Comparison of ENCODE assay signal across 20 cellular contexts in genomic region chr9:133883356-133883755, GRCh38.
DNase-seq lines count a peak whose midpoint lies in the region; ATAC-seq and TF ChIP-seq lines count a peak whose summit lies in the region.
"Had no signal": no experiment of that assay in that cellular context is flagged by ENCODE, and none has a peak within 500 bp of the region (broad histone marks: within the 10 kb centered on the region; RNA-seq: fewer than 3 reads in every experiment).

No MANE protein-coding gene starts in this region.

- H3K4me3 Mint-ChIP-seq in MCF 10A (ENCODE audit: unreplicated experiment) (no peak overlapping the region), nephron progenitor cell (no peak overlapping the region)
- no peak overlapping the region for H3K4me3 Mint-ChIP-seq in activated T-helper 17 cell treated with anti-CD3 and anti-CD28 coated beads, Interleukin-2, amount 50 U/mL, for 72 hours
- H3K4me3 Mint-ChIP-seq: activated CD4-positive, alpha-beta T cell treated with anti-CD3 and anti-CD28 coated beads, Interleukin-2, amount 10 ng/mL, durations not matched to agents 7 days and 5 days had no signal

- H3K4me1 Mint-ChIP-seq in MCF 10A (ENCODE audit: insufficient read depth, unreplicated experiment) (peaks cover 42% of the 10 kb centered on the region), nephron progenitor cell (peaks cover 74% of the 10 kb centered on the region)
- no peaks in the 10 kb centered on the region for H3K4me1 Mint-ChIP-seq in activated T-helper 17 cell treated with anti-CD3 and anti-CD28 coated beads, Interleukin-2, amount 50 U/mL, for 72 hours
- H3K4me1 Mint-ChIP-seq: activated CD4-positive, alpha-beta T cell treated with anti-CD3 and anti-CD28 coated beads, Interleukin-2, amount 10 ng/mL, durations not matched to agents 7 days and 5 days had no signal

- CTCF ChIA-PET in MCF 10A (lab: Yijun Ruan, JAX): interaction anchor here (0.6 to 1.1 kb wide), 3 partner anchors 110 to 527 kb away, joined by 3 read pairs; no protein-coding TSS in a partner anchor

- no TSS peak for BruUV-seq in MCF 10A (replicated peaks; lab: Mats Ljungman, UMichigan)

- no peak for TF ChIP-seq POLR2A in breast epithelium (IDR thresholded peaks at IDR 0.05)

- H3K36me3 Mint-ChIP-seq in MCF 10A (ENCODE audit: insufficient read depth, unreplicated experiment): no peaks in the 10 kb centered on the region
- no peaks in the 10 kb centered on the region for H3K36me3 Mint-ChIP-seq in nephron progenitor cell (ENCODE audit: low read depth)
- H3K36me3 Mint-ChIP-seq in activated T-helper 17 cell treated with anti-CD3 and anti-CD28 coated beads, Interleukin-2, amount 50 U/mL, for 72 hours (ENCODE audit: low read depth): no peaks in the 10 kb centered on the region

- H3K4me3 ChIP-seq in breast epithelium: no peak overlapping the region
- H3K4me3 ChIP-seq: dorsolateral prefrontal cortex, GM12878, pancreas had no signal

- TF ChIP-seq CTCF in MCF 10A (IDR thresholded peaks at IDR 0.05; ENCODE audit: unreplicated experiment): no peak
- no peak for TF ChIP-seq CTCF in breast epithelium (IDR thresholded peaks at IDR 0.05)
- no peak for TF ChIP-seq CTCF in nephron progenitor cell (IDR thresholded peaks at IDR 0.05)

- DNase-seq in MCF 10A (ENCODE audit: unreplicated experiment) (peak; percentile 30), breast epithelium (ENCODE audit: low spot score in 2 of 2) (no peak), epithelial cell of prostate (ENCODE audit: low read depth, low spot score) (peak; percentile 68), nephron progenitor cell (no peak)
- no peak for DNase-seq in effector CD4-positive, alpha-beta T cell
- DNase-seq: activated CD4-positive, alpha-beta T cell treated with anti-CD3 and anti-CD28 coated beads, Interleukin-2, amount 10 ng/mL, durations not matched to agents 7 days and 5 days; activated CD8-positive, alpha-beta memory T cell treated with anti-CD3 and anti-CD28 coated beads, Interleukin-2, amount 50 U/mL, for 4 hours; activated effector memory CD4-positive, alpha-beta T cell treated with Interleukin-2 at 50 U/mL for 16 hours; DMS 273 treated with DMSO at 0.1 percent for 48 hours; dorsolateral prefrontal cortex; KG1; left ventricle myocardium superior; MV-4-11; NCI-H187 treated with DMSO at 0.1 percent for 48 hours; pancreas; RPMI8226 had no signal

- no peak for ATAC-seq in activated T-helper 17 cell treated with anti-CD3 and anti-CD28 coated beads, Interleukin-2, amount 50 U/mL, for 72 hours (replicated peaks)
- ATAC-seq in GM21737 (IDR thresholded peaks at IDR 0.05; ENCODE audit: unreplicated experiment) (no peak), GM19467 (IDR thresholded peaks at IDR 0.05; ENCODE audit: unreplicated experiment) (no peak)
- ATAC-seq: GM12878, left ventricle myocardium superior, pancreas had no signal

- no peaks in the 10 kb centered on the region for H3K27me3 ChIP-seq in breast epithelium
- H3K27me3 ChIP-seq: dorsolateral prefrontal cortex, pancreas had no signal

- intact Hi-C loops in MCF 10A (cut with micrococcal nuclease) (no loop called here), breast epithelium (cut with DNase I; ENCODE audit: low total_unique reads) (loop anchor here (10.0 kb wide), 1 partner anchor 49 kb away; no protein-coding TSS in a partner anchor)

- peaks cover 0 to 7% of the 10 kb centered on the region in 2 donors for H3K4me1 ChIP-seq in breast epithelium

- no peaks in the 10 kb centered on the region for H3K9me3 ChIP-seq in breast epithelium
- H3K9me3 ChIP-seq: pancreas had no signal

- POLR2A ChIA-PET in MCF 10A (lab: Yijun Ruan, JAX): interaction anchor here (0.7 to 2.0 kb wide), 4 partner anchors 10 to 107 kb away, joined by 3 to 13 read pairs (median 4); no protein-coding TSS in a partner anchor

- H3K27ac Mint-ChIP-seq in MCF 10A (ENCODE audit: low read depth, unreplicated experiment) (peak overlapping the region; percentile 99), nephron progenitor cell (peak overlapping the region; percentile 68)
- no peak overlapping the region for H3K27ac Mint-ChIP-seq in activated T-helper 17 cell treated with anti-CD3 and anti-CD28 coated beads, Interleukin-2, amount 50 U/mL, for 72 hours
- H3K27ac Mint-ChIP-seq: activated CD4-positive, alpha-beta T cell treated with anti-CD3 and anti-CD28 coated beads, Interleukin-2, amount 10 ng/mL, durations not matched to agents 7 days and 5 days had no signal

- H3K9me3 Mint-ChIP-seq in MCF 10A (ENCODE audit: unreplicated experiment): no peaks in the 10 kb centered on the region
- no peaks in the 10 kb centered on the region for H3K9me3 Mint-ChIP-seq in nephron progenitor cell
- no peaks in the 10 kb centered on the region for H3K9me3 Mint-ChIP-seq in activated T-helper 17 cell treated with anti-CD3 and anti-CD28 coated beads, Interleukin-2, amount 50 U/mL, for 72 hours
- H3K9me3 Mint-ChIP-seq: activated CD4-positive, alpha-beta T cell treated with anti-CD3 and anti-CD28 coated beads, Interleukin-2, amount 10 ng/mL, durations not matched to agents 7 days and 5 days had no signal

- H3K36me3 ChIP-seq in breast epithelium: no peaks in the 10 kb centered on the region
- H3K36me3 ChIP-seq: pancreas had no signal

- H3K27me3 Mint-ChIP-seq in MCF 10A (ENCODE audit: insufficient read depth, unreplicated experiment) (no peaks in the 10 kb centered on the region), nephron progenitor cell (ENCODE audit: low read depth, poor library complexity) (no peaks in the 10 kb centered on the region)
- H3K27me3 Mint-ChIP-seq in activated T-helper 17 cell treated with anti-CD3 and anti-CD28 coated beads, Interleukin-2, amount 50 U/mL, for 72 hours: no peaks in the 10 kb centered on the region
- H3K27me3 Mint-ChIP-seq: activated CD4-positive, alpha-beta T cell treated with anti-CD3 and anti-CD28 coated beads, Interleukin-2, amount 10 ng/mL, durations not matched to agents 7 days and 5 days had no signal

- H3K27ac ChIP-seq in breast epithelium: peak overlapping the region in 1 of 2 donors; percentile 81
- peak overlapping the region; percentile 96 for H3K27ac ChIP-seq in epithelial cell of prostate

Comparison
In these comparisons a context has a peak if more than half of its experiments do, and no peak if none do; other contexts are left out.
1. DNase-seq: peak in MCF 10A (single experiment) and epithelial cell of prostate (single experiment); none in breast epithelium (0 of 2), nephron progenitor cell (single experiment) and effector CD4-positive, alpha-beta T cell (single experiment).